Comparison of ENCODE assay signal across 19 cellular contexts in the genomic region with DNA sequence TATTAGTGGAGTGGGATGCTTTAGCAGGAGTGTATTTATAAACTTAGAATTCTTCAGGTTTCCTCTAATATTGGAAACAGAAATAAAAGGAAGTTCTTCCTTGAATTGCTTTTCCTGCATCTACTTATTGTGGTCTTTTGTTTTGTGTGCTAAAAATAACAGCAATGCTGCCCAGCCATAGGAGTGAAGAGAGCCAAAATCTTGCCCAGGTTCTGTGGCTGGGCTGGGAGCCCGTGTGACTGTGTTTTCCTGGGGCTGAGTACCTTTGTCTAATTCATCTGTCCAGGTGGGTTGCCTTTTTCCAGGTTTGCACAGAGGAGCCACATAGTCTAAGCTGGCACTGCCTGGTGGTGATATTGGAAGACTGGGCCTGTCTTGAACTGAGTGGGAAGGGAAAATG.
"Had no signal": no experiment of that assay in that cellular context is flagged by ENCODE, and none has a peak within 500 bp of the region (broad histone marks: within the 10 kb centered on the region; RNA-seq: fewer than 3 reads in every experiment).

No MANE protein-coding gene starts in this region.

- H3K4me1 ChIP-seq: colonic mucosa, left lung had no signal

- H3K4me3 ChIP-seq: colonic mucosa, left lung, lung, sigmoid colon, skin epidermis, stomach, thoracic aorta had no signal

- ATAC-seq: esophagus mucosa, left lung had no signal

- H3K9me3 ChIP-seq: colonic mucosa, left lung, sigmoid colon, stomach, thoracic aorta had no signal

- DNase-seq: colonic mucosa; effector CD8-positive, alpha-beta T cell; islet precursor cell; left lung; mesenchymal stem cell; naive B cell; nephron progenitor cell; posterior cingulate gyrus; sigmoid colon; stimulated activated CD4-positive, alpha-beta T cell treated with anti-CD3 and anti-CD28 coated beads, Interleukin-2, amount 100 ng/mL, for 24 hours; stimulated activated naive CD4-positive, alpha-beta T cell; stomach; substantia nigra had no signal

- H3K27me3 ChIP-seq: colonic mucosa, left lung, sigmoid colon, stomach had no signal

- FAIRE-seq: frontal cortex, urothelium cell line had no signal

- H3K36me3 ChIP-seq: colonic mucosa, left lung, sigmoid colon, stomach, thoracic aorta had no signal

- H3K27ac ChIP-seq: colonic mucosa, left lung, sigmoid colon, skin epidermis, stomach, thoracic aorta had no signal
